ENCODE assay signal across 8 cellular contexts in the genomic region with DNA sequence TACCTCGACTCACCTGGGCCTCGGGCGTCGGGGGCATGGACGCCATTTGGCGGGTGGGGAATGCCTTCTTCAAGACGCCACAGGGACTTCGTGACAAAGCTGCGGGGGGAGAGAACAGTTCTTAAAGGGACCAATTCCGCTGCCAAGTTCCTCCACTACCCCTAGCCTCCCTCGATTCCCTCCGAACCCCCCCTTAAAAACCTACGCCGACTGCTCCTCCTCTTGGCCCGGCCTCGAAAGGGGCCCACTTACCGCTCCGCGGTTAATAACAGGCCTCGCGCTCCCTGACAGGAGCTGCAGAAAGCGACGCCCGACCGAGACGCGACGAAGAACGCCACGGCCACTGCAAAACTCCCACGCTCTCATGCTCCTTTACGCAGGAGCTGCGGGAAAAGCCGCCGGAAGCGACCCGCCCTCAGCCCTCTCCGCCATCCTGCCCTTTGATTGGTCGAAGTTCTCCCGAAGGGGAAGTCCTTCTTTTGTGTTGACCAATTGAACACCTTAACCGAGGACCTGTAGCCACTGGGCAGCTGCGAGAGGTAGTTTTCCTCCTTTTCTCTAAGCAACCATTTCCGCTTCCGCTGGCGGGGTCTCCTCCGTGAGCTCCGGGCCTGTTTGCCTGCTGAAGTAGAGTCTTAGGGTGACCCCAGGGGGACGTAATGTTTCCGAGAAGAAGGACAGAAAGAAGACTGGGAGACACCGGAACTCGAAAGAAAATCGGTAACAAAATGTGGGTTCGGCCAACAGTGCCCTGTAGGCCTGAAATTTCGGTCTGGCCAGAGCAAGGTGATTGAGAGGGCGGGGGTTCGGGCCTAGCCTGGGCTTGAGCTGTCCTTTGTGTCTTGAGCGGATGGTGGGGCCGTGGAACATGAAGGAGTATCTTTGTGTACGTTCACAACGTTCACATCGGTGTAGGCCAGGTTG. TPM values are rescaled to one million over a fixed set of nuclear protein-coding genes. Genes with fewer than 3 reads are reported as not detected.
DNase-seq lines count a peak whose midpoint lies in the region; ATAC-seq, FAIRE-seq and TF ChIP-seq lines count a peak whose summit lies in the region.

TSS of gene NAA60 (plus strand) at position 573 of the 924 bp plus-strand sequence. CDS start 32,548 bp downstream, outside the sequence.
A gene with protein sequence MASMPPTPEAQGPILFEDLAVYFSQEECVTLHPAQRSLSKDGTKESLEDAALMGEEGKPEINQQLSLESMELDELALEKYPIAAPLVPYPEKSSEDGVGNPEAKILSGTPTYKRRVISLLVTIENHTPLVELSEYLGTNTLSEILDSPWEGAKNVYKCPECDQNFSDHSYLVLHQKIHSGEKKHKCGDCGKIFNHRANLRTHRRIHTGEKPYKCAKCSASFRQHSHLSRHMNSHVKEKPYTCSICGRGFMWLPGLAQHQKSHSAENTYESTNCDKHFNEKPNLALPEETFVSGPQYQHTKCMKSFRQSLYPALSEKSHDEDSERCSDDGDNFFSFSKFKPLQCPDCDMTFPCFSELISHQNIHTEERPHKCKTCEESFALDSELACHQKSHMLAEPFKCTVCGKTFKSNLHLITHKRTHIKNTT (minus strand): TSS at position 397 of the 924 bp plus-strand sequence. CDS start 351 bp downstream, at position 46.

- H3K27me3 Mint-ChIP-seq in activated T-helper 17 cell treated with anti-CD3 and anti-CD28 coated beads, Interleukin-2, amount 50 U/mL, for 72 hours, result no peaks in the 10 kb centered on the region
- H3K27me3 Mint-ChIP-seq in naive thymus-derived CD4-positive, alpha-beta T cell, result peaks cover 0 to 5% (median 0%) of the 10 kb centered on the region in 5 donors
- peaks cover 7 to 8% of the 10 kb centered on the region in 2 donors for H3K27me3 Mint-ChIP-seq in stimulated activated naive B cell treated with anti-CD40 and anti-IgM and Interleukin-4, amounts not matched to agents 10 μg/mL and 1 μg/mL and 100 μg/mL, for 72 hours

- TF ChIP-seq CTCF in fibroblast of mammary gland (conservative IDR thresholded peaks at IDR 0.05; ENCODE audit: control insufficient read depth, insufficient read depth, low read depth, low read length), result no peak

- peaks cover 59% of the 10 kb centered on the region for H3K36me3 Mint-ChIP-seq in activated T-helper 17 cell treated with anti-CD3 and anti-CD28 coated beads, Interleukin-2, amount 50 U/mL, for 72 hours (ENCODE audit: low read depth)
- peaks cover 8 to 46% (median 31%) of the 10 kb centered on the region in 5 donors for H3K36me3 Mint-ChIP-seq in naive thymus-derived CD4-positive, alpha-beta T cell
- H3K36me3 Mint-ChIP-seq in stimulated activated naive B cell treated with anti-CD40 and anti-IgM and Interleukin-4, amounts not matched to agents 10 μg/mL and 1 μg/mL and 100 μg/mL, for 72 hours, result peaks cover 26 to 39% of the 10 kb centered on the region in 2 donors

- H3K27ac ChIP-seq in HUES6 (ENCODE audit: low read depth, low read length), result peak within 1 kb of the TSS; percentile 32; the same call in 1 of the 2 replicates
- peak within 1 kb of the TSS; percentile 89 for H3K27ac ChIP-seq in naive thymus-derived CD4-positive, alpha-beta T cell (ENCODE audit: low read depth, low read length)

- intact Hi-C loops in naive thymus-derived CD4-positive, alpha-beta T cell (cut with micrococcal nuclease), result loop anchor here (1.0 to 5.0 kb wide), 8 partner anchors 14 to 260 kb away; partner anchors contain the start of genes ZNF174 (in 2 of the 2), ZNF263 (in 2 of the 2) and ZSCAN32 (in 2 of the 2)

- H3K9me3 Mint-ChIP-seq in activated T-helper 17 cell treated with anti-CD3 and anti-CD28 coated beads, Interleukin-2, amount 50 U/mL, for 72 hours, result peaks cover 4% of the 10 kb centered on the region
- H3K9me3 Mint-ChIP-seq in naive thymus-derived CD4-positive, alpha-beta T cell, result peaks cover 0 to 27% (median 14%) of the 10 kb centered on the region in 11 donors
- peaks cover 7% of the 10 kb centered on the region in 2 donors for H3K9me3 Mint-ChIP-seq in stimulated activated naive B cell treated with anti-CD40 and anti-IgM and Interleukin-4, amounts not matched to agents 10 μg/mL and 1 μg/mL and 100 μg/mL, for 72 hours

- peak; percentile 77 for DNase-seq in CMK (ENCODE audit: low read depth)
- DNase-seq in RCC 7860 (ENCODE audit: low spot score), result peak; percentile 86
- peak; percentile 90 for DNase-seq in fibroblast of mammary gland (ENCODE audit: low read depth)
- DNase-seq in naive thymus-derived CD4-positive, alpha-beta T cell, result peak; percentile 38 to 86 (median 79)
- DNase-seq in stimulated activated naive B cell treated with anti-CD40 and anti-IgM and Interleukin-4, amounts not matched to agents 10 μg/mL and 1 μg/mL and 100 μg/mL, for 72 hours, result peak; percentile 82

- no peaks in the 10 kb centered on the region for H3K27me3 ChIP-seq in HUES6 (ENCODE audit: control insufficient read depth, insufficient read depth, low read length)
- H3K27me3 ChIP-seq in naive thymus-derived CD4-positive, alpha-beta T cell (ENCODE audit: control insufficient read depth in 2 of 2, insufficient read depth in 2 of 2, low read length in 2 of 2), result no peaks in the 10 kb centered on the region

- CTCF ChIA-PET in naive thymus-derived CD4-positive, alpha-beta T cell (lab: Charles Lee), result interaction anchor here (0.6 to 1.6 kb wide), 3 partner anchors 14 to 481 kb away, joined by 3 to 8 read pairs (median 3); no protein-coding TSS in a partner anchor

- H3K27ac Mint-ChIP-seq in activated T-helper 17 cell treated with anti-CD3 and anti-CD28 coated beads, Interleukin-2, amount 50 U/mL, for 72 hours, result peak within 1 kb of the TSS; percentile 91
- peak within 1 kb of the TSS; percentile 82 to 98 (median 96) for H3K27ac Mint-ChIP-seq in naive thymus-derived CD4-positive, alpha-beta T cell
- peak within 1 kb of the TSS; percentile 99 for H3K27ac Mint-ChIP-seq in stimulated activated naive B cell treated with anti-CD40 and anti-IgM and Interleukin-4, amounts not matched to agents 10 μg/mL and 1 μg/mL and 100 μg/mL, for 72 hours

- H3K9ac ChIP-seq in HUES6 (ENCODE audit: low read length), result peak within 1 kb of the TSS; percentile 83

- peak; percentile 73 for ATAC-seq in GM21360 (IDR thresholded peaks at IDR 0.05; ENCODE audit: unreplicated experiment)
- ATAC-seq in activated T-helper 17 cell treated with anti-CD3 and anti-CD28 coated beads, Interleukin-2, amount 50 U/mL, for 72 hours (replicated peaks), result peak; percentile 95
- peak; percentile 96 for ATAC-seq in naive thymus-derived CD4-positive, alpha-beta T cell
- ATAC-seq in stimulated activated naive B cell treated with anti-CD40 and anti-IgM and Interleukin-4, amounts not matched to agents 10 μg/mL and 1 μg/mL and 100 μg/mL, for 72 hours (replicated peaks), result peak; percentile 92 to 98

- peak within 1 kb of the TSS; percentile 81 for H3K4me3 Mint-ChIP-seq in activated T-helper 17 cell treated with anti-CD3 and anti-CD28 coated beads, Interleukin-2, amount 50 U/mL, for 72 hours
- H3K4me3 Mint-ChIP-seq in naive thymus-derived CD4-positive, alpha-beta T cell, result peak within 1 kb of the TSS; percentile 88 to 100 (median 96)
- H3K4me3 Mint-ChIP-seq in stimulated activated naive B cell treated with anti-CD40 and anti-IgM and Interleukin-4, amounts not matched to agents 10 μg/mL and 1 μg/mL and 100 μg/mL, for 72 hours, result peak within 1 kb of the TSS; percentile 89 to 98

- peak; percentile 73 for FAIRE-seq in RCC 7860 (lab: Jason Lieb, UNC)

- H3K4me1 ChIP-seq in HUES6 (ENCODE audit: control insufficient read depth, insufficient read depth, low read length), result no peaks in the 10 kb centered on the region
- H3K4me1 ChIP-seq in naive thymus-derived CD4-positive, alpha-beta T cell (ENCODE audit: control insufficient read depth in 2 of 2, insufficient read depth in 2 of 2, low read length in 2 of 2), result peaks cover 5 to 15% of the 10 kb centered on the region in 2 donors

- POLR2A ChIA-PET in naive thymus-derived CD4-positive, alpha-beta T cell (lab: Charles Lee), result interaction anchor here (0.8 to 3.2 kb wide), 10 partner anchors 14 to 293 kb away, joined by 3 to 25 read pairs (median 4); partner anchors contain the start of genes ZNF174, ZNF263 and ZSCAN32

- peaks cover 18% of the 10 kb centered on the region for H3K36me3 ChIP-seq in HUES6 (ENCODE audit: control insufficient read depth, insufficient read depth, low read length)
- H3K36me3 ChIP-seq in naive thymus-derived CD4-positive, alpha-beta T cell (ENCODE audit: control insufficient read depth in 2 of 3, insufficient read depth in 3 of 3, low read length in 3 of 3), result peaks cover 0 to 11% (median 0%) of the 10 kb centered on the region in 3 experiments

- peak within 1 kb of the TSS; percentile 80 for H3K4me3 ChIP-seq in HUES6 (ENCODE audit: low read depth, low read length)
- peak within 1 kb of the TSS; percentile 70 for H3K4me3 ChIP-seq in fibroblast of mammary gland (ENCODE audit: control insufficient read depth, low read depth, low read length)
- H3K4me3 ChIP-seq in naive thymus-derived CD4-positive, alpha-beta T cell (ENCODE audit: low read length), result peak within 1 kb of the TSS; percentile 47

- H3K9me3 ChIP-seq in HUES6 (ENCODE audit: control insufficient read depth, insufficient read depth, low read depth, low read length), result 0 out of 2 replicates have a peak, but pooled peaks cover 4% of the 10 kb centered on the region
- H3K9me3 ChIP-seq in naive thymus-derived CD4-positive, alpha-beta T cell (ENCODE audit: control insufficient read depth in 2 of 3, low read length in 3 of 3), result peaks cover 0 to 5% (median 0%) of the 10 kb centered on the region in 3 experiments

- H3K4me1 Mint-ChIP-seq in activated T-helper 17 cell treated with anti-CD3 and anti-CD28 coated beads, Interleukin-2, amount 50 U/mL, for 72 hours, result peaks cover 9% of the 10 kb centered on the region
- peaks cover 0 to 46% (median 24%) of the 10 kb centered on the region in 7 donors for H3K4me1 Mint-ChIP-seq in naive thymus-derived CD4-positive, alpha-beta T cell
- H3K4me1 Mint-ChIP-seq in stimulated activated naive B cell treated with anti-CD40 and anti-IgM and Interleukin-4, amounts not matched to agents 10 μg/mL and 1 μg/mL and 100 μg/mL, for 72 hours, result peaks cover 0 to 5% of the 10 kb centered on the region in 2 donors

RNA-seq across cellular contexts. Expression of gene NAA60, which starts in this region (rescaled TPM):
- 10 to 100 TPM; 36.8 to 38.7 TPM for total RNA-seq in activated T-helper 17 cell treated with anti-CD3 and anti-CD28 coated beads, Interleukin-2, amount 50 U/mL, for 72 hours
- 10 to 100 TPM; 38.7 to 63.7 (median 55.3) TPM for total RNA-seq in naive thymus-derived CD4-positive, alpha-beta T cell
- polyA plus RNA-seq in naive thymus-derived CD4-positive, alpha-beta T cell, result 10 to 100 TPM; 41.2 to 58.9 TPM

RNA-seq across cellular contexts. Expression of the second gene that starts in this region (rescaled TPM):
- 1 to 10 TPM; 2.0 to 3.0 TPM for total RNA-seq in activated T-helper 17 cell treated with anti-CD3 and anti-CD28 coated beads, Interleukin-2, amount 50 U/mL, for 72 hours
- 1 to 10 TPM; 2.2 to 5.9 (median 3.8) TPM for total RNA-seq in naive thymus-derived CD4-positive, alpha-beta T cell
- polyA plus RNA-seq in naive thymus-derived CD4-positive, alpha-beta T cell, result 1 to 10 TPM; 1.7 to 2.1 TPM

Comparison
In these comparisons a context has a peak if more than half of its experiments do, and no peak if none do; other contexts are left out.
1. Peak in every context shown above with its lines: DNase-seq, ATAC-seq, H3K4me3 ChIP-seq and H3K27ac ChIP-seq.